Comparison of ENCODE assay signal across 19 cellular contexts in genomic region chrX:27548624-27549023, GRCh38. TPM values are rescaled to one million over a fixed set of nuclear protein-coding genes. Genes with fewer than 3 reads are reported as not detected.
DNase-seq lines count a peak whose midpoint lies in the region; ATAC-seq and TF ChIP-seq lines count a peak whose summit lies in the region.
"Had no signal": no experiment of that assay in that cellular context is flagged by ENCODE, and none has a peak within 500 bp of the region (broad histone marks: within the 10 kb centered on the region; RNA-seq: fewer than 3 reads in every experiment).

No MANE protein-coding gene starts in this region.

- no peaks in the 10 kb centered on the region for H3K4me1 ChIP-seq in psoas muscle
- H3K4me1 ChIP-seq: A549, Caco-2 had no signal

- CTCF ChIA-PET in Calu3 (lab: Charles Lee): no interaction called here

- ATAC-seq in psoas muscle (no peak), GM21717 (IDR thresholded peaks at IDR 0.05; ENCODE audit: unreplicated experiment) (no peak)
- ATAC-seq: A549, K562 had no signal

- H3K27ac Mint-ChIP-seq in Calu3 (ENCODE audit: unreplicated experiment) (peak overlapping the region; percentile 19), progenitor cell of endocrine pancreas (peak overlapping the region; percentile 35)
- H3K27ac Mint-ChIP-seq: CD4-positive, alpha-beta T cell had no signal

- peaks cover 5% of the 10 kb centered on the region for H3K9me3 Mint-ChIP-seq in Calu3 (ENCODE audit: low read depth, unreplicated experiment)
- H3K9me3 Mint-ChIP-seq in progenitor cell of endocrine pancreas (ENCODE audit: low read depth): peaks cover 45% of the 10 kb centered on the region

- H3K36me3 Mint-ChIP-seq in Calu3 (ENCODE audit: insufficient read depth, unreplicated experiment): no peaks in the 10 kb centered on the region
- H3K36me3 Mint-ChIP-seq in progenitor cell of endocrine pancreas (ENCODE audit: insufficient read depth): peaks cover 1% of the 10 kb centered on the region

- H3K36me3 ChIP-seq in psoas muscle (ENCODE audit: insufficient read depth in 1 of 2, low read depth in 1 of 2): no peaks in the 10 kb centered on the region
- H3K36me3 ChIP-seq: HAP-1 had no signal

- no TSS peak for BruUV-seq in Calu3 (replicated peaks; lab: Mats Ljungman, UMichigan)

- no peaks in the 10 kb centered on the region for H3K27me3 ChIP-seq in psoas muscle (ENCODE audit: insufficient read depth in 3 of 3, low read length in 2 of 3)

- intact Hi-C loops in Calu3 (cut with micrococcal nuclease; ENCODE audit: unreplicated experiment): no loop called here
- intact Hi-C loops in psoas muscle (cut with DNase I): no loop called here

- peaks cover 10% of the 10 kb centered on the region for H3K4me1 Mint-ChIP-seq in Calu3 (ENCODE audit: low read depth, unreplicated experiment)
- peaks cover 7% of the 10 kb centered on the region for H3K4me1 Mint-ChIP-seq in progenitor cell of endocrine pancreas (ENCODE audit: low read depth)

- H3K27me3 Mint-ChIP-seq in Calu3 (ENCODE audit: unreplicated experiment) (no peaks in the 10 kb centered on the region), progenitor cell of endocrine pancreas (no peaks in the 10 kb centered on the region)
- H3K27me3 Mint-ChIP-seq: CD4-positive, alpha-beta T cell had no signal

- no peak overlapping the region for H3K4me3 ChIP-seq in psoas muscle
- H3K4me3 ChIP-seq: A549, GM23248, HAP-1, K562 had no signal

- no peaks in the 10 kb centered on the region for H3K9me3 ChIP-seq in psoas muscle
- H3K9me3 ChIP-seq: A549, Caco-2, HAP-1 had no signal

- 62 to 82% (median 78%) methylated on average over 4 of the region's 4 CpGs for WGBS in psoas muscle, 3 donors

- no peak overlapping the region for H3K27ac ChIP-seq in psoas muscle
- H3K27ac ChIP-seq: 22Rv1, A549, C4-2B, GM23248 had no signal

- TF ChIP-seq CTCF in Calu3 (IDR thresholded peaks at IDR 0.05; ENCODE audit: unreplicated experiment) (no peak), progenitor cell of endocrine pancreas (IDR thresholded peaks at IDR 0.05; ENCODE audit: unreplicated experiment) (no peak), psoas muscle (IDR thresholded peaks at IDR 0.05) (no peak), GM13977 (IDR thresholded peaks at IDR 0.05; ENCODE audit: extremely low read depth, insufficient read depth, missing control alignments) (no peak)

- H3K4me3 Mint-ChIP-seq in Calu3 (ENCODE audit: low read depth, unreplicated experiment) (no peak overlapping the region), progenitor cell of endocrine pancreas (ENCODE audit: low read depth) (no peak overlapping the region)
- H3K4me3 Mint-ChIP-seq: CD4-positive, alpha-beta T cell had no signal

- in situ Hi-C loops in GM13977 (cut with MboI; ENCODE audit: low pct_unique_long_range_greater_than_20kb, low sequenced_read_pairs, unreplicated experiment): no loop called here

- no peak for DNase-seq in Calu3
- peak; percentile 6 for DNase-seq in HuH-7.5 (ENCODE audit: low spot score)
- peak; percentile 3 for DNase-seq in left kidney (ENCODE audit: low read depth, low spot score)
- no peak for DNase-seq in progenitor cell of endocrine pancreas (ENCODE audit: low spot score, unreplicated experiment)
- no peak for DNase-seq in psoas muscle
- DNase-seq in NCI-H748 treated with DMSO at 0.1 percent for 48 hours (lab: John Stamatoyannopoulos, UW): no peak
- DNase-seq in GM13977 (ENCODE audit: low spot score): no peak
- DNase-seq: AML-193; Caco-2; CD4-positive, alpha-beta T cell; GM23248; IMR-90 had no signal

RNA-seq across cellular contexts. Expression of gene DCAF8L2, which starts 41.5 kb away (rescaled TPM):
- total RNA-seq in Calu3 (2022) (not detected in 2 replicates), progenitor cell of endocrine pancreas (0.29 TPM in 1 of 2 replicates, not detected in the other), psoas muscle (not detected)
- polyA plus RNA-seq in psoas muscle: not detected
- total RNA-seq: Caco-2; CD4-positive, alpha-beta T cell; GM23248; IMR-90; K562 had no signal
- polyA plus RNA-seq: A549, BJ, GM23248, IMR-90, K562 had no signal

Comparison
In these comparisons a context has a peak if more than half of its experiments do, and no peak if none do; other contexts are left out.
1. DNase-seq: peak in HuH-7.5 (single experiment) and left kidney (single experiment); none in Calu3 (single experiment), progenitor cell of endocrine pancreas (single experiment), psoas muscle (0 of 2), NCI-H748 treated with DMSO at 0.1 percent for 48 hours (single experiment) and GM13977 (single experiment).